ENCODE assay signal across 8 cellular contexts in genomic region chr10:103968441-103969391, GRCh38. TPM values are rescaled to one million over a fixed set of nuclear protein-coding genes. Genes with fewer than 3 reads are reported as not detected.
A peak's percentile ranks its signal among the peaks of the same experiment; 100 is the strongest.
DNase-seq lines count a peak whose midpoint lies in the region; ATAC-seq and TF ChIP-seq lines count a peak whose summit lies in the region.

No MANE protein-coding gene starts in this region.

- intact Hi-C loops in PC-9 (cut with micrococcal nuclease; ENCODE audit: unreplicated experiment): loop anchor here (2.0 to 5.0 kb wide), 2 partner anchors 51 to 74 kb away; partner anchors contain the start of gene STN1

- peaks cover 24% of the 10 kb centered on the region for H4K20me1 ChIP-seq in PC-9 (ENCODE audit: insufficient read depth)

- H3K9ac ChIP-seq in parathyroid adenoma: no peak overlapping the region

- peak overlapping the region; percentile 44 for H3K27ac ChIP-seq in PC-9
- no peak overlapping the region for H3K27ac ChIP-seq in parathyroid adenoma

- CTCF ChIA-PET in PC-9 (lab: Charles Lee): interaction anchor here (0.6 to 1.0 kb wide), 2 partner anchors 78 to 608 kb away, joined by 4 read pairs; no protein-coding TSS in a partner anchor

- H3K4me3 ChIP-seq in PC-9 (peak overlapping the region; percentile 99), epithelial cell of proximal tubule (ENCODE audit: low read depth, low read length) (peak overlapping the region; percentile 95), parathyroid adenoma (ENCODE audit: low read depth, low read length) (peak overlapping the region; percentile 87)

- DNase-seq in ELR (ENCODE audit: low read depth) (peak; percentile 50), PC-9 (no peak), epithelial cell of proximal tubule (ENCODE audit: low read depth) (no peak), NOMO-1 treated with dmso at 0.1 percent for 144 hours (lab: John Stamatoyannopoulos, UW; ENCODE audit: unreplicated experiment) (no peak), NCI-H187 treated with DMSO at 0.1 percent for 48 hours (lab: John Stamatoyannopoulos, UW) (no peak)
- DNase-seq in stimulated activated CD4-positive, alpha-beta T cell treated with anti-CD3 and anti-CD28 coated beads, Interleukin-4, amount 100 ng/mL, for 4 hours: no peak

- POLR2A ChIA-PET in PC-9 (lab: Charles Lee; ENCODE audit: unreplicated experiment): interaction anchor here (0.7 to 1.1 kb wide), 2 partner anchors 51 to 74 kb away, joined by 4 to 5 read pairs; partner anchors contain the start of gene STN1

- H3F3A ChIP-seq in PC-9 (ENCODE audit: insufficient read depth, low read depth): no peaks in the 10 kb centered on the region

- H3K9me2 ChIP-seq in PC-9 (ENCODE audit: insufficient read depth): no peaks in the 10 kb centered on the region

- H3K4me2 ChIP-seq in PC-9 (peak overlapping the region; percentile 94), parathyroid adenoma (ENCODE audit: low read length) (peak overlapping the region; percentile 66)

- TF ChIP-seq CTCF in PC-9 (conservative IDR thresholded peaks at IDR 0.05) (no peak), epithelial cell of proximal tubule (conservative IDR thresholded peaks at IDR 0.05; ENCODE audit: low read depth, low read length) (no peak), parathyroid adenoma (IDR thresholded peaks at IDR 0.05) (no peak)

- BruUV-seq in PC-9 (replicated peaks; lab: Mats Ljungman, UMichigan): no TSS peak

- H3K4me1 ChIP-seq in PC-9 (replicated peaks; ENCODE audit: insufficient read depth) (peaks cover 13% of the 10 kb centered on the region), parathyroid adenoma (peaks cover 14% of the 10 kb centered on the region)

- H3K9me3 ChIP-seq in PC-9 (ENCODE audit: insufficient read depth, low read depth) (no peaks in the 10 kb centered on the region), parathyroid adenoma (ENCODE audit: control insufficient read depth, low read length) (no peaks in the 10 kb centered on the region)

- no peak overlapping the region for H2AFZ ChIP-seq in PC-9
- H2AFZ ChIP-seq in parathyroid adenoma: no peak overlapping the region

- ATAC-seq in GM18909 (IDR thresholded peaks at IDR 0.05; ENCODE audit: poor library complexity, unreplicated experiment): no peak

- H3K79me2 ChIP-seq in PC-9 (ENCODE audit: low read depth) (peaks cover 62% of the 10 kb centered on the region), parathyroid adenoma (peaks cover 24% of the 10 kb centered on the region)

- no peaks in the 10 kb centered on the region for H3K27me3 ChIP-seq in PC-9 (ENCODE audit: insufficient read depth, low read depth)
- no peaks in the 10 kb centered on the region for H3K27me3 ChIP-seq in parathyroid adenoma (ENCODE audit: control insufficient read depth, insufficient read depth, low read length)

- H3K36me3 ChIP-seq in PC-9 (ENCODE audit: low read depth) (0 out of 2 replicates have a peak, but pooled peaks cover 4% of the 10 kb centered on the region), parathyroid adenoma (ENCODE audit: control insufficient read depth, insufficient read depth, low read length) (no peaks in the 10 kb centered on the region)

RNA-seq across cellular contexts. Expression of gene SLK, which starts 1.8 kb away (rescaled TPM):
- total RNA-seq in PC-9 (2021) (24.0 and 30.4 TPM in 2 replicates), epithelial cell of proximal tubule (25.8 and 30.4 TPM in 2 replicates)

RNA-seq across cellular contexts. Expression of gene STN1, which starts 50.7 kb away (rescaled TPM):
- 20.5 and 25.4 TPM in 2 replicates for total RNA-seq in PC-9 (2021)
- 19.7 and 28.2 TPM in 2 replicates for total RNA-seq in epithelial cell of proximal tubule
